13 cellular contexts compared by ENCODE assay signal in genomic region chr6:18177566-18177965, GRCh38. TPM values are rescaled to one million over a fixed set of nuclear protein-coding genes. Genes with fewer than 3 reads are reported as not detected.
DNase-seq lines count a peak whose midpoint lies in the region; ATAC-seq, FAIRE-seq and TF ChIP-seq lines count a peak whose summit lies in the region.
"Had no signal": no experiment of that assay in that cellular context is flagged by ENCODE, and none has a peak within 500 bp of the region (broad histone marks: within the 10 kb centered on the region; RNA-seq: fewer than 3 reads in every experiment).

No MANE protein-coding gene starts in this region.

- H3K27me3 ChIP-seq in K562 (ENCODE audit: control insufficient read depth in 2 of 2, insufficient read depth in 2 of 2, low read length in 2 of 2): no peaks in the 10 kb centered on the region

- no peak for TF ChIP-seq RAD21 in K562 (CRISPR knock-in tag; conservative IDR thresholded peaks at IDR 0.05 in 1 of 2, IDR thresholded peaks at IDR 0.05 in 1 of 2)

- no peaks in the 10 kb centered on the region for H3K9me3 ChIP-seq in K562 (replicated peaks; ENCODE audit: control insufficient read depth, insufficient read depth, low read depth, low read length)
- H3K9me3 ChIP-seq: HAP-1 had no signal

- no peak overlapping the region for H3K27ac ChIP-seq in K562 (ENCODE audit: extremely low read depth, low read depth, low read length)

- POLR2A ChIA-PET in K562 (lab: Yijun Ruan, JAX): no interaction called here

- no peaks in the 10 kb centered on the region for H3K9me1 ChIP-seq in K562 (ENCODE audit: control insufficient read depth, insufficient read depth, low read length)

- DNase-seq in NCI-H69 (lab: John Stamatoyannopoulos, UW) (peak; percentile 29), K562 (ENCODE audit: extremely low read depth in 1 of 4, low spot score in 3 of 4) (no peak), memory B cell (ENCODE audit: low spot score in 2 of 2) (no peak), NAMALWA (ENCODE audit: low spot score) (no peak), HCEC 1CT (no peak), nephron progenitor cell (no peak)
- DNase-seq: CD8-positive, alpha-beta memory T cell; GOT3; HFFc6 had no signal

- no peaks in the 10 kb centered on the region for H3K9me3 Mint-ChIP-seq in memory B cell
- H3K9me3 Mint-ChIP-seq in nephron progenitor cell: peaks cover 27% of the 10 kb centered on the region
- H3K9me3 Mint-ChIP-seq: CD8-positive, alpha-beta memory T cell; HFFc6 had no signal

- H3K4me3 ChIP-seq in K562: no peak overlapping the region
- H3K4me3 ChIP-seq: HAP-1 had no signal

- H3K79me2 ChIP-seq in K562 (ENCODE audit: control insufficient read depth, insufficient read depth, low read length): peaks cover 3% of the 10 kb centered on the region

- no peak for ATAC-seq in K562
- ATAC-seq in memory B cell (ENCODE audit: low read depth): no peak
- ATAC-seq: HepG2 had no signal

- WGBS in K562 (ENCODE audit: insufficient coverage, low coverage, missing lambda C conversion rate): 100% methylated on average over 3 of the region's 3 CpGs

- BruUV-seq in K562 (replicated peaks; lab: Mats Ljungman, UMichigan): no TSS peak

- H3K36me3 Mint-ChIP-seq in memory B cell (peaks cover 45% of the 10 kb centered on the region), nephron progenitor cell (ENCODE audit: low read depth) (peaks cover 73% of the 10 kb centered on the region)

- peaks cover 0 to 2% of the 10 kb centered on the region in 2 experiments; a peak in 1 of 5 replicates for H3K4me1 ChIP-seq in K562 (replicated peaks in 1 of 2; ENCODE audit: control insufficient read depth in 2 of 2, insufficient read depth in 2 of 2, low read length in 2 of 2)
- H3K4me1 ChIP-seq: HAP-1 had no signal

- CTCF ChIA-PET in K562 (lab: Yijun Ruan, JAX; ENCODE audit: low intra/inter-chr PET ratio): no interaction called here

- H3K4me3 Mint-ChIP-seq in memory B cell: no peak overlapping the region
- no peak overlapping the region for H3K4me3 Mint-ChIP-seq in nephron progenitor cell
- H3K4me3 Mint-ChIP-seq: CD8-positive, alpha-beta memory T cell; HFFc6 had no signal

- TF ChIP-seq EP300 in K562 (IDR thresholded peaks at IDR 0.05; ENCODE audit: low read length): no peak

- intact Hi-C loops in K562 (cut with micrococcal nuclease): no loop called here

- H3K4me2 ChIP-seq in K562 (ENCODE audit: insufficient read depth, low read length): no peak overlapping the region

- H3K27me3 Mint-ChIP-seq in memory B cell: no peaks in the 10 kb centered on the region
- H3K27me3 Mint-ChIP-seq in nephron progenitor cell (ENCODE audit: low read depth, poor library complexity): no peaks in the 10 kb centered on the region
- H3K27me3 Mint-ChIP-seq: CD8-positive, alpha-beta memory T cell had no signal

- in situ Hi-C loops in K562 (cut with MboI): no loop called here

- no peak for FAIRE-seq in K562 (lab: Jason Lieb, UNC)
- FAIRE-seq: GM18507, HepG2, HTR-8/SVneo had no signal

- no peak overlapping the region for H3K9ac ChIP-seq in K562 (ENCODE audit: insufficient read depth in 1 of 2, low read depth in 2 of 2, low read length in 2 of 2)

- H4K20me1 ChIP-seq in K562 (replicated peaks; ENCODE audit: control insufficient read depth, insufficient read depth, low read length): no peaks in the 10 kb centered on the region

- peaks cover 15% of the 10 kb centered on the region; the same call in 2 of the 3 replicates for H3K36me3 ChIP-seq in K562 (ENCODE audit: control insufficient read depth, insufficient read depth, low read length)
- H3K36me3 ChIP-seq: HAP-1 had no signal

- H3K27ac Mint-ChIP-seq in memory B cell (peak overlapping the region; percentile 72), nephron progenitor cell (no peak overlapping the region)
- H3K27ac Mint-ChIP-seq: HFFc6 had no signal

- TF ChIP-seq CTCF in K562 (IDR thresholded peaks at IDR 0.05 in 2 of 3, conservative IDR thresholded peaks at IDR 0.05 in 1 of 3; ENCODE audit: insufficient read depth in 2 of 3, low read depth in 1 of 3, low read length in 3 of 3) (no peak), nephron progenitor cell (IDR thresholded peaks at IDR 0.05) (no peak)

- TF ChIP-seq POLR2A in K562 (conservative IDR thresholded peaks at IDR 0.05): no peak

- peaks cover 26% of the 10 kb centered on the region for H3K4me1 Mint-ChIP-seq in memory B cell
- H3K4me1 Mint-ChIP-seq in nephron progenitor cell: peaks cover 5% of the 10 kb centered on the region

- no peak overlapping the region for H2AFZ ChIP-seq in K562 (ENCODE audit: low read depth, low read length)

RNA-seq across cellular contexts. Expression of gene KDM1B, which starts 22.3 kb away (rescaled TPM):
- 27.5 and 41.4 TPM in 2 replicates for total RNA-seq in K562 (2011; cell fraction: chromatin; rRNA removed; ENCODE audit: low replicate concordance)
- 13.7 and 14.7 TPM in 2 replicates for total RNA-seq in K562 (2011; cell fraction: nucleolus; rRNA removed)
- 23.5 and 27.9 TPM in 2 replicates for total RNA-seq in K562 (2011; cell fraction: nucleoplasm; rRNA removed)
- total RNA-seq in K562 (2014; rRNA removed) (24.6 and 29.1 TPM in 2 replicates), K562 (2014; rRNA removed; fragmentation: Illumina TruSeq; extraction: Trizol) (35.1 and 36.3 TPM in 2 replicates), K562 (2015; rRNA removed; fragmentation: Illumina TruSeq; extraction: Trizol) (37.5 and 38.7 TPM in 2 replicates), K562 (2021) (43.0 and 47.4 TPM in 2 replicates)
- polyA plus RNA-seq in K562 (2011; rRNA removed) (40.5 and 58.9 TPM in 2 replicates), K562 (2014; fragmentation: Illumina TruSeq; extraction: Trizol) (34.9 and 46.1 TPM in 2 replicates), K562 (2014; fragmentation: Nextera tagmentation; extraction: Ambion mirVana) (1 to 10 TPM; 1.4 to 1.7 TPM), K562 (2014; rRNA removed) (29.0 and 33.8 TPM in 2 replicates)
- polyA plus RNA-seq in K562 (2011; cell fraction: cytosol; rRNA removed): 32.8 and 37.0 TPM in 2 replicates
- polyA plus RNA-seq in K562 (2011; cell fraction: nucleus; rRNA removed): 20.4 and 20.6 TPM in 2 replicates
- 40.5 and 40.6 TPM in 2 replicates for polyA plus RNA-seq in K562 (2012)
- polyA minus RNA-seq in K562 (2011; rRNA and poly(A)+ RNA removed): 92.3 and 93.1 TPM in 2 replicates
- 33.8 and 36.1 TPM in 2 replicates for polyA minus RNA-seq in K562 (2011; cell fraction: cytosol; rRNA and poly(A)+ RNA removed)
- 13.2 and 20.1 TPM in 2 replicates for polyA minus RNA-seq in K562 (2011; cell fraction: nucleus; rRNA and poly(A)+ RNA removed)

RNA-seq across cellular contexts. Expression of gene TPMT, which starts 22.7 kb away (rescaled TPM):
- 8.8 and 14.9 TPM in 2 replicates for total RNA-seq in K562 (2011; cell fraction: chromatin; rRNA removed; ENCODE audit: low replicate concordance)
- total RNA-seq in K562 (2011; cell fraction: nucleolus; rRNA removed): 6.3 and 6.7 TPM in 2 replicates
- total RNA-seq in K562 (2011; cell fraction: nucleoplasm; rRNA removed): 9.2 and 12.9 TPM in 2 replicates
- total RNA-seq in K562 (2014; rRNA removed): 26.1 and 26.2 TPM in 2 replicates
- 48.0 and 52.2 TPM in 2 replicates for total RNA-seq in K562 (2014; rRNA removed; fragmentation: Illumina TruSeq; extraction: Trizol)
- 43.7 and 46.5 TPM in 2 replicates for total RNA-seq in K562 (2015; rRNA removed; fragmentation: Illumina TruSeq; extraction: Trizol)
- 24.2 and 24.5 TPM in 2 replicates for total RNA-seq in K562 (2021)
- 42.7 and 67.4 TPM in 2 replicates for polyA plus RNA-seq in K562 (2011; rRNA removed)
- polyA plus RNA-seq in K562 (2011; cell fraction: cytosol; rRNA removed): 20.1 and 30.5 TPM in 2 replicates
- polyA plus RNA-seq in K562 (2011; cell fraction: nucleus; rRNA removed): 5.7 and 9.6 TPM in 2 replicates
- polyA plus RNA-seq in K562 (2012): 36.9 and 50.3 TPM in 2 replicates
- 41.6 and 51.6 TPM in 2 replicates for polyA plus RNA-seq in K562 (2014; fragmentation: Illumina TruSeq; extraction: Trizol)
- polyA plus RNA-seq in K562 (2014; fragmentation: Nextera tagmentation; extraction: Ambion mirVana): 10 to 100 TPM; 43.8 to 48.0 TPM
- polyA plus RNA-seq in K562 (2014; rRNA removed): 35.9 and 42.6 TPM in 2 replicates
- polyA minus RNA-seq in K562 (2011; rRNA and poly(A)+ RNA removed): 41.8 and 46.2 TPM in 2 replicates
- 7.1 and 14.4 TPM in 2 replicates for polyA minus RNA-seq in K562 (2011; cell fraction: cytosol; rRNA and poly(A)+ RNA removed)
- 3.6 and 6.4 TPM in 2 replicates for polyA minus RNA-seq in K562 (2011; cell fraction: nucleus; rRNA and poly(A)+ RNA removed)

RNA-seq across cellular contexts. Expression of gene NHLRC1, which starts 55.1 kb away (rescaled TPM):
- total RNA-seq in K562 (2011; cell fraction: chromatin; rRNA removed; ENCODE audit: low replicate concordance): not detected in 2 replicates
- total RNA-seq in K562 (2011; cell fraction: nucleolus; rRNA removed): not detected in 2 replicates
- total RNA-seq in K562 (2011; cell fraction: nucleoplasm; rRNA removed): not detected in 2 replicates
- total RNA-seq in K562 (2014; rRNA removed) (not detected in 2 replicates), K562 (2014; rRNA removed; fragmentation: Illumina TruSeq; extraction: Trizol) (not detected in 2 replicates), K562 (2015; rRNA removed; fragmentation: Illumina TruSeq; extraction: Trizol) (not detected in 2 replicates), K562 (2021) (not detected in 2 replicates)
- polyA plus RNA-seq in K562 (2011; rRNA removed) (not detected in 2 replicates), K562 (2014; fragmentation: Illumina TruSeq; extraction: Trizol) (not detected in 2 replicates), K562 (2014; fragmentation: Nextera tagmentation; extraction: Ambion mirVana) (not detected), K562 (2014; rRNA removed) (not detected in 2 replicates)
- polyA plus RNA-seq in K562 (2011; cell fraction: cytosol; rRNA removed): not detected in 2 replicates
- polyA plus RNA-seq in K562 (2011; cell fraction: nucleus; rRNA removed): not detected in 2 replicates
- polyA plus RNA-seq in K562 (2012): not detected in 2 replicates
- polyA minus RNA-seq in K562 (2011; rRNA and poly(A)+ RNA removed): not detected in 2 replicates
- not detected in 2 replicates for polyA minus RNA-seq in K562 (2011; cell fraction: cytosol; rRNA and poly(A)+ RNA removed)
- not detected in 2 replicates for polyA minus RNA-seq in K562 (2011; cell fraction: nucleus; rRNA and poly(A)+ RNA removed)
